In the genomic region with DNA sequence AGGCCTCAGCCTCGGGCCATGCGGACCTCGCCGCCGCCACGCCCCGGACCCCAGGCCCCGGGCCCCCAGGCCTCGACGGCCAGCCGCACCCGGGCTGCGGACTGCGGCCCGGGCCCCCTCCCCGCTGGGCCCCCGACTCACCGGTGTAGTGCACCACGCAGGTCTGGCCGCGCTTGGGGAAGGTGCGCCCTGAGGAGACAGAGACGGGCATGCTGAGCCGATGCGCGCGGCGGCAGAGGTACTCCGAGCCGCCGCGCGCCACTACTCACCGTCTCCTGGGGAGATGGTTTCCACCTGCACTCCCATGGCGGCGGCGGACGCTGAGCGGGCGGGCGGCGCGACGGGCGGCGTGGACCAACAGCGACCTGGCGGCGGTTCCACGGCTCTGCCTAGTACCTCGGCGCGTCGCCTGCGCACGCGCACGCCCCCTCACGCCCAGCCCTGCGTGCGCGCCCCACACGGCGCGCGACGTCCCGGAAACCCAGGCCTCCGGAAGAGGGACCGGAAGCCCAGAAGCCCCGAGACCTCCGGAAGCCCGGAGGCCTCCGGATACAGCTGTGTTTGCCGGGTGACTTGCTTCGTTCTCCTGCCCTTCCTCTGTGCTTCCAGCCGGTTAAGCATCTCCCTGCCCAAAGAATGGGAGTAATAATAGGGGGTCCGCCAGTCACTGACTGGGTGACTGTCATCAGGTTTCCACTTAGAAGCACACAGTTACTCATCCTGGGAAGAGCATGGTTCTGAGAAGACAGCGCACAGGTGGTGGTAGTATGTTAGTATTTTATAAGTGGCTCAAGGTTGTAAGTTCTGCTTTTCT, we compare ENCODE assay signal across 1 cellular context.
A peak's percentile ranks its signal among the peaks of the same experiment; 100 is the strongest.
TF ChIP-seq lines count a peak whose summit lies in the region.

A gene (minus strand): TSS at position 362 of the 814 bp plus-strand sequence. CDS start 56 bp downstream, at position 306.

TF ChIP-seq in K562, 482 proteins besides CTCF, POLR2A, EP300 and RAD21 (continued from another document and continues in another):
- TF ChIP-seq, protein P1, sequence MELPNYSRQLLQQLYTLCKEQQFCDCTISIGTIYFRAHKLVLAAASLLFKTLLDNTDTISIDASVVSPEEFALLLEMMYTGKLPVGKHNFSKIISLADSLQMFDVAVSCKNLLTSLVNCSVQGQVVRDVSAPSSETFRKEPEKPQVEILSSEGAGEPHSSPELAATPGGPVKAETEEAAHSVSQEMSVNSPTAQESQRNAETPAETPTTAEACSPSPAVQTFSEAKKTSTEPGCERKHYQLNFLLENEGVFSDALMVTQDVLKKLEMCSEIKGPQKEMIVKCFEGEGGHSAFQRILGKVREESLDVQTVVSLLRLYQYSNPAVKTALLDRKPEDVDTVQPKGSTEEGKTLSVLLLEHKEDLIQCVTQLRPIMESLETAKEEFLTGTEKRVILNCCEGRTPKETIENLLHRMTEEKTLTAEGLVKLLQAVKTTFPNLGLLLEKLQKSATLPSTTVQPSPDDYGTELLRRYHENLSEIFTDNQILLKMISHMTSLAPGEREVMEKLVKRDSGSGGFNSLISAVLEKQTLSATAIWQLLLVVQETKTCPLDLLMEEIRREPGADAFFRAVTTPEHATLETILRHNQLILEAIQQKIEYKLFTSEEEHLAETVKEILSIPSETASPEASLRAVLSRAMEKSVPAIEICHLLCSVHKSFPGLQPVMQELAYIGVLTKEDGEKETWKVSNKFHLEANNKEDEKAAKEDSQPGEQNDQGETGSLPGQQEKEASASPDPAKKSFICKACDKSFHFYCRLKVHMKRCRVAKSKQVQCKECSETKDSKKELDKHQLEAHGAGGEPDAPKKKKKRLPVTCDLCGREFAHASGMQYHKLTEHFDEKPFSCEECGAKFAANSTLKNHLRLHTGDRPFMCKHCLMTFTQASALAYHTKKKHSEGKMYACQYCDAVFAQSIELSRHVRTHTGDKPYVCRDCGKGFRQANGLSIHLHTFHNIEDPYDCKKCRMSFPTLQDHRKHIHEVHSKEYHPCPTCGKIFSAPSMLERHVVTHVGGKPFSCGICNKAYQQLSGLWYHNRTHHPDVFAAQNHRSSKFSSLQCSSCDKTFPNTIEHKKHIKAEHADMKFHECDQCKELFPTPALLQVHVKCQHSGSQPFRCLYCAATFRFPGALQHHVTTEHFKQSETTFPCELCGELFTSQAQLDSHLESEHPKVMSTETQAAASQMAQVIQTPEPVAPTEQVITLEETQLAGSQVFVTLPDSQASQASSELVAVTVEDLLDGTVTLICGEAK (IDR thresholded peaks at IDR 0.05): peak; percentile 97
- TF ChIP-seq, protein P1 (CRISPR knock-in tag; IDR thresholded peaks at IDR 0.05): no peak
- TF ChIP-seq, protein P2, sequence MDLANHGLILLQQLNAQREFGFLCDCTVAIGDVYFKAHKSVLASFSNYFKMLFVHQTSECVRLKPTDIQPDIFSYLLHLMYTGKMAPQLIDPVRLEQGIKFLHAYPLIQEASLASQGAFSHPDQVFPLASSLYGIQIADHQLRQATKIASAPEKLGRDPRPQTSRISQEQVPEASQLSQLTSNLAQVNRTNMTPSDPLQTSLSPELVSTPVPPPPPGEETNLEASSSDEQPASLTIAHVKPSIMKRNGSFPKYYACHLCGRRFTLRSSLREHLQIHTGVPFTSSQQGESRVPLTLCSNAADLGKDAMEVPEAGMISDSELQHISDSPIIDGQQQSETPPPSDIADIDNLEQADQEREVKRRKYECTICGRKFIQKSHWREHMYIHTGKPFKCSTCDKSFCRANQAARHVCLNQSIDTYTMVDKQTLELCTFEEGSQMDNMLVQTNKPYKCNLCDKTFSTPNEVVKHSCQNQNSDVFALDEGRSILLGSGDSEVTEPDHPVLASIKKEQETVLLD (IDR thresholded peaks at IDR 0.05): peak; percentile 90
- peak; percentile 62; the same call in 1 of the 2 replicates for TF ChIP-seq MXI1 (IDR thresholded peaks at IDR 0.05; ENCODE audit: low read depth, low read length)
- TF ChIP-seq SRSF1 (IDR thresholded peaks at IDR 0.05; ENCODE audit: low read depth, low read length): no peak
- TF ChIP-seq KDM5B (IDR thresholded peaks at IDR 0.05; ENCODE audit: insufficient replicate concordance, low read depth, low read length): peak; percentile 60
- TF ChIP-seq NR2C2 (CRISPR knock-in tag; IDR thresholded peaks at IDR 0.05): no peak
- peak; percentile 72; the same call in 1 of the 2 replicates for TF ChIP-seq NR2C2 (tag; IDR thresholded peaks at IDR 0.05)
- TF ChIP-seq, protein P3, sequence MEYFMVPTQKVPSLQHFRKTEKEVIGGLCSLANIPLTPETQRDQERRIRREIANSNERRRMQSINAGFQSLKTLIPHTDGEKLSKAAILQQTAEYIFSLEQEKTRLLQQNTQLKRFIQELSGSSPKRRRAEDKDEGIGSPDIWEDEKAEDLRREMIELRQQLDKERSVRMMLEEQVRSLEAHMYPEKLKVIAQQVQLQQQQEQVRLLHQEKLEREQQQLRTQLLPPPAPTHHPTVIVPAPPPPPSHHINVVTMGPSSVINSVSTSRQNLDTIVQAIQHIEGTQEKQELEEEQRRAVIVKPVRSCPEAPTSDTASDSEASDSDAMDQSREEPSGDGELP (CRISPR knock-in tag; IDR thresholded peaks at IDR 0.05; ENCODE audit: borderline replicate concordance): peak; percentile 100
- TF ChIP-seq TBP (optimal IDR thresholded peaks at IDR 0.05; ENCODE audit: low read depth, low read length): peak; percentile 49
- peak; percentile 87 for TF ChIP-seq CXXC5 (CRISPR knock-in tag; IDR thresholded peaks at IDR 0.05)
- TF ChIP-seq GABPB1 (CRISPR knock-in tag; IDR thresholded peaks at IDR 0.05): peak; percentile 97
- TF ChIP-seq, protein P4, sequence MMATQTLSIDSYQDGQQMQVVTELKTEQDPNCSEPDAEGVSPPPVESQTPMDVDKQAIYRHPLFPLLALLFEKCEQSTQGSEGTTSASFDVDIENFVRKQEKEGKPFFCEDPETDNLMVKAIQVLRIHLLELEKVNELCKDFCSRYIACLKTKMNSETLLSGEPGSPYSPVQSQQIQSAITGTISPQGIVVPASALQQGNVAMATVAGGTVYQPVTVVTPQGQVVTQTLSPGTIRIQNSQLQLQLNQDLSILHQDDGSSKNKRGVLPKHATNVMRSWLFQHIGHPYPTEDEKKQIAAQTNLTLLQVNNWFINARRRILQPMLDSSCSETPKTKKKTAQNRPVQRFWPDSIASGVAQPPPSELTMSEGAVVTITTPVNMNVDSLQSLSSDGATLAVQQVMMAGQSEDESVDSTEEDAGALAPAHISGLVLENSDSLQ (IDR thresholded peaks at IDR 0.05): peak; percentile 52
- TF ChIP-seq GTF2E2 (tag; IDR thresholded peaks at IDR 0.05): no peak
- TF ChIP-seq, protein P5, sequence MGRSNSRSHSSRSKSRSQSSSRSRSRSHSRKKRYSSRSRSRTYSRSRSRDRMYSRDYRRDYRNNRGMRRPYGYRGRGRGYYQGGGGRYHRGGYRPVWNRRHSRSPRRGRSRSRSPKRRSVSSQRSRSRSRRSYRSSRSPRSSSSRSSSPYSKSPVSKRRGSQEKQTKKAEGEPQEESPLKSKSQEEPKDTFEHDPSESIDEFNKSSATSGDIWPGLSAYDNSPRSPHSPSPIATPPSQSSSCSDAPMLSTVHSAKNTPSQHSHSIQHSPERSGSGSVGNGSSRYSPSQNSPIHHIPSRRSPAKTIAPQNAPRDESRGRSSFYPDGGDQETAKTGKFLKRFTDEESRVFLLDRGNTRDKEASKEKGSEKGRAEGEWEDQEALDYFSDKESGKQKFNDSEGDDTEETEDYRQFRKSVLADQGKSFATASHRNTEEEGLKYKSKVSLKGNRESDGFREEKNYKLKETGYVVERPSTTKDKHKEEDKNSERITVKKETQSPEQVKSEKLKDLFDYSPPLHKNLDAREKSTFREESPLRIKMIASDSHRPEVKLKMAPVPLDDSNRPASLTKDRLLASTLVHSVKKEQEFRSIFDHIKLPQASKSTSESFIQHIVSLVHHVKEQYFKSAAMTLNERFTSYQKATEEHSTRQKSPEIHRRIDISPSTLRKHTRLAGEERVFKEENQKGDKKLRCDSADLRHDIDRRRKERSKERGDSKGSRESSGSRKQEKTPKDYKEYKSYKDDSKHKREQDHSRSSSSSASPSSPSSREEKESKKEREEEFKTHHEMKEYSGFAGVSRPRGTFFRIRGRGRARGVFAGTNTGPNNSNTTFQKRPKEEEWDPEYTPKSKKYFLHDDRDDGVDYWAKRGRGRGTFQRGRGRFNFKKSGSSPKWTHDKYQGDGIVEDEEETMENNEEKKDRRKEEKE (IDR thresholded peaks at IDR 0.05; ENCODE audit: borderline replicate concordance in 1 of 2, control insufficient read depth in 1 of 2, low read depth in 2 of 2, low read length in 1 of 2): 0 out of 4 replicates have a peak, but pooled peaks of 1 of the 2 experiments have one; percentile 35
- peak in 1 of 2 experiments; percentile 94; a peak in 2 of 4 replicates for TF ChIP-seq HDAC1 (IDR thresholded peaks at IDR 0.05)
- peak; percentile 60 for TF ChIP-seq BHLHE40 (IDR thresholded peaks at IDR 0.05; ENCODE audit: low read length)
- TF ChIP-seq, protein P6, sequence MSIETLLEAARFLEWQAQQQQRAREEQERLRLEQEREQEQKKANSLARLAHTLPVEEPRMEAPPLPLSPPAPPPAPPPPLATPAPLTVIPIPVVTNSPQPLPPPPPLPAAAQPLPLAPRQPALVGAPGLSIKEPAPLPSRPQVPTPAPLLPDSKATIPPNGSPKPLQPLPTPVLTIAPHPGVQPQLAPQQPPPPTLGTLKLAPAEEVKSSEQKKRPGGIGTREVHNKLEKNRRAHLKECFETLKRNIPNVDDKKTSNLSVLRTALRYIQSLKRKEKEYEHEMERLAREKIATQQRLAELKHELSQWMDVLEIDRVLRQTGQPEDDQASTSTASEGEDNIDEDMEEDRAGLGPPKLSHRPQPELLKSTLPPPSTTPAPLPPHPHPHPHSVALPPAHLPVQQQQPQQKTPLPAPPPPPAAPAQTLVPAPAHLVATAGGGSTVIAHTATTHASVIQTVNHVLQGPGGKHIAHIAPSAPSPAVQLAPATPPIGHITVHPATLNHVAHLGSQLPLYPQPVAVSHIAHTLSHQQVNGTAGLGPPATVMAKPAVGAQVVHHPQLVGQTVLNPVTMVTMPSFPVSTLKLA (conservative IDR thresholded peaks at IDR 0.05): peak; percentile 55 to 79
- 0 out of 2 replicates have a peak, but pooled peaks have one; percentile 28 for TF ChIP-seq JUND (IDR thresholded peaks at IDR 0.05; ENCODE audit: borderline replicate concordance, low read depth, low read length)
- TF ChIP-seq JUND (tag; IDR thresholded peaks at IDR 0.05; ENCODE audit: borderline replicate concordance, low read depth, low read length): no peak
- TF ChIP-seq, protein P7, sequence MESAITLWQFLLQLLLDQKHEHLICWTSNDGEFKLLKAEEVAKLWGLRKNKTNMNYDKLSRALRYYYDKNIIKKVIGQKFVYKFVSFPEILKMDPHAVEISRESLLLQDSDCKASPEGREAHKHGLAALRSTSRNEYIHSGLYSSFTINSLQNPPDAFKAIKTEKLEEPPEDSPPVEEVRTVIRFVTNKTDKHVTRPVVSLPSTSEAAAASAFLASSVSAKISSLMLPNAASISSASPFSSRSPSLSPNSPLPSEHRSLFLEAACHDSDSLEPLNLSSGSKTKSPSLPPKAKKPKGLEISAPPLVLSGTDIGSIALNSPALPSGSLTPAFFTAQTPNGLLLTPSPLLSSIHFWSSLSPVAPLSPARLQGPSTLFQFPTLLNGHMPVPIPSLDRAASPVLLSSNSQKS (CRISPR knock-in tag; IDR thresholded peaks at IDR 0.05): no peak
- TF ChIP-seq MTA3 (IDR thresholded peaks at IDR 0.05; ENCODE audit: borderline replicate concordance): peak; percentile 29; the same call in 1 of the 2 replicates
- peak; percentile 98 for TF ChIP-seq ELF1 (tag; IDR thresholded peaks at IDR 0.05)
- no peak for TF ChIP-seq RBM17 (IDR thresholded peaks at IDR 0.05; ENCODE audit: borderline replicate concordance, low read depth, low read length)
- TF ChIP-seq EGR1 (conservative IDR thresholded peaks at IDR 0.05): peak; percentile 86
- TF ChIP-seq, protein P8, sequence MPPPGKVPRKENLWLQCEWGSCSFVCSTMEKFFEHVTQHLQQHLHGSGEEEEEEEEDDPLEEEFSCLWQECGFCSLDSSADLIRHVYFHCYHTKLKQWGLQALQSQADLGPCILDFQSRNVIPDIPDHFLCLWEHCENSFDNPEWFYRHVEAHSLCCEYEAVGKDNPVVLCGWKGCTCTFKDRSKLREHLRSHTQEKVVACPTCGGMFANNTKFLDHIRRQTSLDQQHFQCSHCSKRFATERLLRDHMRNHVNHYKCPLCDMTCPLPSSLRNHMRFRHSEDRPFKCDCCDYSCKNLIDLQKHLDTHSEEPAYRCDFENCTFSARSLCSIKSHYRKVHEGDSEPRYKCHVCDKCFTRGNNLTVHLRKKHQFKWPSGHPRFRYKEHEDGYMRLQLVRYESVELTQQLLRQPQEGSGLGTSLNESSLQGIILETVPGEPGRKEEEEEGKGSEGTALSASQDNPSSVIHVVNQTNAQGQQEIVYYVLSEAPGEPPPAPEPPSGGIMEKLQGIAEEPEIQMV (tag; conservative IDR thresholded peaks at IDR 0.05; ENCODE audit: low read depth): 0 out of 2 replicates have a peak, but pooled peaks have one; percentile 13
- TF ChIP-seq HNRNPLL (IDR thresholded peaks at IDR 0.05; ENCODE audit: low read depth, low read length, poor library complexity, severe bottlenecking): peak; percentile 28
- TF ChIP-seq POLR2G (IDR thresholded peaks at IDR 0.05; ENCODE audit: low read depth, low read length): peak; percentile 89
- TF ChIP-seq, protein P9, sequence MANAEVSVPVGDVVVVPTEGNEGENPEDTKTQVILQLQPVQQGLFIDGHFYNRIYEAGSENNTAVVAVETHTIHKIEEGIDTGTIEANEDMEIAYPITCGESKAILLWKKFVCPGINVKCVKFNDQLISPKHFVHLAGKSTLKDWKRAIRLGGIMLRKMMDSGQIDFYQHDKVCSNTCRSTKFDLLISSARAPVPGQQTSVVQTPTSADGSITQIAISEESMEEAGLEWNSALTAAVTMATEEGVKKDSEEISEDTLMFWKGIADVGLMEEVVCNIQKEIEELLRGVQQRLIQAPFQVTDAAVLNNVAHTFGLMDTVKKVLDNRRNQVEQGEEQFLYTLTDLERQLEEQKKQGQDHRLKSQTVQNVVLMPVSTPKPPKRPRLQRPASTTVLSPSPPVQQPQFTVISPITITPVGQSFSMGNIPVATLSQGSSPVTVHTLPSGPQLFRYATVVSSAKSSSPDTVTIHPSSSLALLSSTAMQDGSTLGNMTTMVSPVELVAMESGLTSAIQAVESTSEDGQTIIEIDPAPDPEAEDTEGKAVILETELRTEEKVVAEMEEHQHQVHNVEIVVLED (CRISPR knock-in tag; IDR thresholded peaks at IDR 0.05): peak; percentile 97
